In the genomic region with DNA sequence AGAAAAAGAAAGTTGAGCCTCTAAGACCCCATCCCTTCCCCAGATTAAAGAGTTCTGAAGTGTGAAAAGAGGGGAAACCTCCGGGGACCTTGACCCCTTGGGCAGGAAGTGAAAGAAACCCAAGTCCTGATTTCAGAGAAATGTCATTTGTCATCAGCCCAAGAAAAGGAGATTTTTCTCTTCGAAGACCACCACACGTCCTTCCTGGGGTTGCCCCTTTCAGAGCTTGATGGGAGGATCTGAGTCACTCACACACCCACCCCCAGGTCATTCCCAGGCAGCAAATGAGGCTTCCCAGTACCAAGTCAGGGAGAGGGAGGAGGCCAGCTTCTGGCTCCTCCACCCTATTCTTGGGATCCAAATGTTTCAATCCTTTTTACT, we compare ENCODE assay signal across 13 cellular contexts.
DNase-seq lines count a peak whose midpoint lies in the region; ATAC-seq lines count a peak whose summit lies in the region.
"Had no signal": no experiment of that assay in that cellular context is flagged by ENCODE, and none has a peak within 500 bp of the region (broad histone marks: within the 10 kb centered on the region; RNA-seq: fewer than 3 reads in every experiment).

No MANE protein-coding gene starts in this region.

- H3K36me3 ChIP-seq in HAP-1 (replicated peaks), result no peaks in the 10 kb centered on the region
- H3K36me3 ChIP-seq: BE2C had no signal

- in situ Hi-C loops in HAP-1 (cut with MboI; ENCODE audit: low sequenced_read_pairs), result no loop called here

- no peak overlapping the region for H3K4me3 ChIP-seq in HAP-1
- H3K4me3 ChIP-seq: lung had no signal

- peak overlapping the region; percentile 92 for H3K4me3 Mint-ChIP-seq in stimulated activated naive CD8-positive, alpha-beta T cell treated with anti-CD3 and anti-CD28 coated beads, Interleukin-15, Interleukin-2, amounts not matched to agents 100 ng/mL and 50 ng/mL, for 24 hours

- no peak for ATAC-seq in GM21515 (IDR thresholded peaks at IDR 0.05; ENCODE audit: unreplicated experiment)

- H3K4me1 ChIP-seq in HAP-1, result peaks cover 9% of the 10 kb centered on the region
- H3K4me1 ChIP-seq: BE2C had no signal

- H3K27me3 Mint-ChIP-seq in stimulated activated naive CD8-positive, alpha-beta T cell treated with anti-CD3 and anti-CD28 coated beads, Interleukin-15, Interleukin-2, amounts not matched to agents 100 ng/mL and 50 ng/mL, for 24 hours, result no peaks in the 10 kb centered on the region

- peak; percentile 47 for DNase-seq in stimulated activated CD4-positive, alpha-beta T cell treated with anti-CD3 and anti-CD28 coated beads, Interleukin-12 subunit alpha, Interleukin-12 subunit beta, amount 100 ng/mL, for 4 hours
- no peak for DNase-seq in stimulated activated CD4-positive, alpha-beta T cell treated with anti-CD3 and anti-CD28 coated beads, Interleukin-2, amount 100 ng/mL, for 48 hours
- DNase-seq in activated CD8-positive, alpha-beta memory T cell treated with anti-CD3 and anti-CD28 coated beads for 48 hours (ENCODE audit: low read depth in 2 of 3, low spot score in 2 of 3), result peak in 2 of 3 experiments; percentile 38 to 52
- DNase-seq in epidermal melanocyte (ENCODE audit: insufficient read length, low spot score) (peak; percentile 12), HAP-1 (ENCODE audit: low spot score in 2 of 2) (no peak), NCI-H187 (lab: John Stamatoyannopoulos, UW) (no peak)
- DNase-seq: BE2C, NCI-H1092 treated with DMSO at 0.1 percent for 48 hours, NCI-H345 had no signal

- H3K27me3 ChIP-seq in HAP-1 (ENCODE audit: low read depth), result no peaks in the 10 kb centered on the region

- H3K36me3 Mint-ChIP-seq in stimulated activated naive CD8-positive, alpha-beta T cell treated with anti-CD3 and anti-CD28 coated beads, Interleukin-15, Interleukin-2, amounts not matched to agents 100 ng/mL and 50 ng/mL, for 24 hours (ENCODE audit: low read depth), result peaks cover 47% of the 10 kb centered on the region
- H3K36me3 Mint-ChIP-seq: brain had no signal

- H3K27ac Mint-ChIP-seq in stimulated activated naive CD8-positive, alpha-beta T cell treated with anti-CD3 and anti-CD28 coated beads, Interleukin-15, Interleukin-2, amounts not matched to agents 100 ng/mL and 50 ng/mL, for 24 hours, result peak overlapping the region; percentile 99
- H3K27ac Mint-ChIP-seq: brain had no signal

- H3K9me3 ChIP-seq in HAP-1, result no peaks in the 10 kb centered on the region
- H3K9me3 ChIP-seq: BE2C had no signal

- H3K4me1 Mint-ChIP-seq in stimulated activated naive CD8-positive, alpha-beta T cell treated with anti-CD3 and anti-CD28 coated beads, Interleukin-15, Interleukin-2, amounts not matched to agents 100 ng/mL and 50 ng/mL, for 24 hours (ENCODE audit: low read depth), result peaks cover 59% of the 10 kb centered on the region

- H3K9me3 Mint-ChIP-seq in stimulated activated naive CD8-positive, alpha-beta T cell treated with anti-CD3 and anti-CD28 coated beads, Interleukin-15, Interleukin-2, amounts not matched to agents 100 ng/mL and 50 ng/mL, for 24 hours, result no peaks in the 10 kb centered on the region

Comparison
In these comparisons a context has a peak if more than half of its experiments do, and no peak if none do; other contexts are left out.
1. DNase-seq: peak in stimulated activated CD4-positive, alpha-beta T cell treated with anti-CD3 and anti-CD28 coated beads, Interleukin-12 subunit alpha, Interleukin-12 subunit beta, amount 100 ng/mL, for 4 hours (single experiment), activated CD8-positive, alpha-beta memory T cell treated with anti-CD3 and anti-CD28 coated beads for 48 hours (2 of 3) and epidermal melanocyte (single experiment); none in stimulated activated CD4-positive, alpha-beta T cell treated with anti-CD3 and anti-CD28 coated beads, Interleukin-2, amount 100 ng/mL, for 48 hours (0 of 2), HAP-1 (0 of 2) and NCI-H187 (0 of 2).